ENCODE assay signal across 14 cellular contexts in the genomic region with DNA sequence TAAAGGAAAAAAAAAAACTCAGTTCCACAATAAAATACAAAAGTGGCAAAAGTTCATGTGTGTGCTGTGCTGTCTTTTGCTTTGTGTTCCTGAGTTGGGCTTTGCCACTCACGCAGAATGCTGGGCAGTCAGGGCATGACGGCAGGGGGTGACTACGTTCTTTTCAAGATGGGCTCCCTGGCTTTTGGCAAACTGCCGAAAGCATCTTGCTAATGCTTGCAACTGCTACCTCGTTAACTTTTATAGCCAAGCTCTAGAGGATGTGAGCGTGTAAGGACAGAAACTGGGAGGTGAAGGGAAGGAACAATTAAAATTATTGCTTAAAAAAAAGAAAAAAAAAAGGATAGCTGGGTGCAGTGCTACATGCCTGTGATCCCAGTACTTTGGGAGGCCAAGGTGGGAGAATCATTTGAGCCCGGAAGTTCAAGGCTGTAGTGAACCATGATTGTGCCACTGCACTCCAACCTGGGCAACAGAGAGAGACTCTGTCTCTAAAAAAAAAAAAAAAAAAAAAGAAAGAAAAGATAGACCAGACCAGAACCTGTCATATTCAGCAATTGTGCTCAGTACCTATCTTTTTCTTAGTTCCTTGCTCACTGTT.
DNase-seq lines count a peak whose midpoint lies in the region; ATAC-seq, FAIRE-seq and TF ChIP-seq lines count a peak whose summit lies in the region.
"Had no signal": no experiment of that assay in that cellular context is flagged by ENCODE, and none has a peak within 500 bp of the region (broad histone marks: within the 10 kb centered on the region; RNA-seq: fewer than 3 reads in every experiment).

No MANE protein-coding gene starts in this region.

- H3K79me2 ChIP-seq in astrocyte (ENCODE audit: insufficient read depth, low read length), result peaks cover 3% of the 10 kb centered on the region

- peaks cover 49% of the 10 kb centered on the region for H3K4me1 ChIP-seq in astrocyte (ENCODE audit: insufficient read depth, low read length)

- H3K36me3 Mint-ChIP-seq in astrocyte (ENCODE audit: low read depth, unreplicated experiment), result peaks cover 18% of the 10 kb centered on the region
- no peaks in the 10 kb centered on the region for H3K36me3 Mint-ChIP-seq in CD4-positive, alpha-beta T cell (ENCODE audit: low read depth)
- peaks cover 9% of the 10 kb centered on the region for H3K36me3 Mint-ChIP-seq in activated CD8-positive, alpha-beta memory T cell treated with anti-CD3 and anti-CD28 coated beads, Interleukin-2, amount 10 ng/mL, durations not matched to agents 7 days and 5 days

- H3K27me3 ChIP-seq in astrocyte (ENCODE audit: insufficient read depth, low read length), result no peaks in the 10 kb centered on the region
- no peaks in the 10 kb centered on the region for H3K27me3 ChIP-seq in CD4-positive, alpha-beta T cell (ENCODE audit: control insufficient read depth, insufficient read depth, low read length)
- H3K27me3 ChIP-seq: neutrophil, uterus had no signal

- peaks cover 22% of the 10 kb centered on the region for H3K36me3 ChIP-seq in astrocyte (ENCODE audit: insufficient read depth, low read length)
- H3K36me3 ChIP-seq: neutrophil, uterus had no signal

- no peak overlapping the region for H3K27ac Mint-ChIP-seq in astrocyte (ENCODE audit: unreplicated experiment)
- no peak overlapping the region for H3K27ac Mint-ChIP-seq in CD4-positive, alpha-beta T cell
- no peak overlapping the region for H3K27ac Mint-ChIP-seq in activated CD8-positive, alpha-beta memory T cell treated with anti-CD3 and anti-CD28 coated beads, Interleukin-2, amount 10 ng/mL, durations not matched to agents 7 days and 5 days

- H3K4me3 ChIP-seq in astrocyte (ENCODE audit: insufficient read depth, low read depth, low read length), result no peak overlapping the region
- H3K4me3 ChIP-seq: uterus had no signal

- H3K4me2 ChIP-seq in astrocyte (ENCODE audit: low read length), result peak overlapping the region; percentile 0

- TF ChIP-seq CTCF in astrocyte (IDR thresholded peaks at IDR 0.05; ENCODE audit: insufficient read depth, low read depth, low read length), result no peak
- no peak for TF ChIP-seq CTCF in CD4-positive, alpha-beta T cell (IDR thresholded peaks at IDR 0.05)

- H3K4me1 Mint-ChIP-seq in astrocyte (ENCODE audit: low read depth, unreplicated experiment), result peaks cover 68% of the 10 kb centered on the region
- H3K4me1 Mint-ChIP-seq in CD4-positive, alpha-beta T cell (ENCODE audit: low read depth), result no peaks in the 10 kb centered on the region
- no peaks in the 10 kb centered on the region for H3K4me1 Mint-ChIP-seq in activated CD8-positive, alpha-beta memory T cell treated with anti-CD3 and anti-CD28 coated beads, Interleukin-2, amount 10 ng/mL, durations not matched to agents 7 days and 5 days

- CTCF ChIA-PET in CD4-positive, alpha-beta T cell (lab: Charles Lee), result no interaction called here
- CTCF ChIA-PET in activated CD8-positive, alpha-beta memory T cell treated with anti-CD3 and anti-CD28 coated beads, Interleukin-2, amount 10 ng/mL, durations not matched to agents 7 days and 5 days (lab: Charles Lee), result no interaction called here

- no peak for FAIRE-seq in astrocyte (lab: Jason Lieb, UNC)
- FAIRE-seq: endometrium, islet of Langerhans had no signal

- intact Hi-C loops in CD4-positive, alpha-beta T cell (cut with DNase I, micrococcal nuclease), result no loop called here

- no peak overlapping the region for H2AFZ ChIP-seq in astrocyte (ENCODE audit: low read depth, low read length)

- DNase-seq in EH (ENCODE audit: low read depth), result peak; percentile 84
- peak; percentile 74 for DNase-seq in NCI-H128 (lab: John Stamatoyannopoulos, UW; ENCODE audit: unreplicated experiment)
- peak; percentile 31 for DNase-seq in astrocyte (ENCODE audit: low read depth)
- DNase-seq in occipital lobe (lab: John Stamatoyannopoulos, UW), result peak; percentile 12
- DNase-seq in CD4-positive, alpha-beta T cell, result no peak
- DNase-seq in NCI-H526 treated with DMSO at 0.1 percent for 48 hours (lab: John Stamatoyannopoulos, UW), result no peak
- DNase-seq in activated CD8-positive, alpha-beta memory T cell treated with anti-CD3 and anti-CD28 coated beads, Interleukin-2, amount 10 ng/mL, durations not matched to agents 7 days and 5 days, result no peak
- DNase-seq: Calu3, SHP77 treated with DMSO at 0.1 percent for 48 hours had no signal

- H4K20me1 ChIP-seq in astrocyte (ENCODE audit: insufficient read depth, low read length), result no peaks in the 10 kb centered on the region

- no peaks in the 10 kb centered on the region for H3K9me3 ChIP-seq in astrocyte (ENCODE audit: insufficient read depth, low read depth, low read length)
- H3K9me3 ChIP-seq in CD4-positive, alpha-beta T cell (ENCODE audit: control insufficient read depth, low read length), result no peaks in the 10 kb centered on the region
- H3K9me3 ChIP-seq: neutrophil, uterus had no signal

- H3K27me3 Mint-ChIP-seq in astrocyte (ENCODE audit: low read depth, unreplicated experiment), result no peaks in the 10 kb centered on the region
- H3K27me3 Mint-ChIP-seq in CD4-positive, alpha-beta T cell, result no peaks in the 10 kb centered on the region
- H3K27me3 Mint-ChIP-seq in activated CD8-positive, alpha-beta memory T cell treated with anti-CD3 and anti-CD28 coated beads, Interleukin-2, amount 10 ng/mL, durations not matched to agents 7 days and 5 days, result peaks cover 31% of the 10 kb centered on the region

- no peak for ATAC-seq in CD4-positive, alpha-beta T cell (ENCODE audit: poor library complexity)
- no peak for ATAC-seq in GM21390 (IDR thresholded peaks at IDR 0.05; ENCODE audit: unreplicated experiment)
- ATAC-seq in activated CD8-positive, alpha-beta memory T cell treated with anti-CD3 and anti-CD28 coated beads, Interleukin-2, amount 10 ng/mL, durations not matched to agents 7 days and 5 days, result no peak

- no peak overlapping the region for H3K4me3 Mint-ChIP-seq in astrocyte (ENCODE audit: unreplicated experiment)
- H3K4me3 Mint-ChIP-seq in CD4-positive, alpha-beta T cell, result no peak overlapping the region
- no peak overlapping the region for H3K4me3 Mint-ChIP-seq in activated CD8-positive, alpha-beta memory T cell treated with anti-CD3 and anti-CD28 coated beads, Interleukin-2, amount 10 ng/mL, durations not matched to agents 7 days and 5 days

- H3K9me3 Mint-ChIP-seq in astrocyte (ENCODE audit: unreplicated experiment), result no peaks in the 10 kb centered on the region
- no peaks in the 10 kb centered on the region for H3K9me3 Mint-ChIP-seq in CD4-positive, alpha-beta T cell
- no peaks in the 10 kb centered on the region for H3K9me3 Mint-ChIP-seq in activated CD8-positive, alpha-beta memory T cell treated with anti-CD3 and anti-CD28 coated beads, Interleukin-2, amount 10 ng/mL, durations not matched to agents 7 days and 5 days (ENCODE audit: low read depth)

- peak overlapping the region; percentile 96 for H3K27ac ChIP-seq in astrocyte (ENCODE audit: low read depth, low read length)
- no peak overlapping the region for H3K27ac ChIP-seq in CD4-positive, alpha-beta T cell (ENCODE audit: low read depth, low read length)
- H3K27ac ChIP-seq: neutrophil had no signal

- H3K9ac ChIP-seq in astrocyte (ENCODE audit: low read length), result no peak overlapping the region

- POLR2A ChIA-PET in CD4-positive, alpha-beta T cell (lab: Charles Lee), result no interaction called here

Comparison
In these comparisons a context has a peak if more than half of its experiments do, and no peak if none do; other contexts are left out.
1. DNase-seq: peak in EH (single experiment), NCI-H128 (single experiment), astrocyte (single experiment) and occipital lobe (single experiment); none in CD4-positive, alpha-beta T cell (0 of 10), NCI-H526 treated with DMSO at 0.1 percent for 48 hours (single experiment) and activated CD8-positive, alpha-beta memory T cell treated with anti-CD3 and anti-CD28 coated beads, Interleukin-2, amount 10 ng/mL, durations not matched to agents 7 days and 5 days (single experiment).